Comparison of ENCODE assay signal across 18 cellular contexts in the genomic region with DNA sequence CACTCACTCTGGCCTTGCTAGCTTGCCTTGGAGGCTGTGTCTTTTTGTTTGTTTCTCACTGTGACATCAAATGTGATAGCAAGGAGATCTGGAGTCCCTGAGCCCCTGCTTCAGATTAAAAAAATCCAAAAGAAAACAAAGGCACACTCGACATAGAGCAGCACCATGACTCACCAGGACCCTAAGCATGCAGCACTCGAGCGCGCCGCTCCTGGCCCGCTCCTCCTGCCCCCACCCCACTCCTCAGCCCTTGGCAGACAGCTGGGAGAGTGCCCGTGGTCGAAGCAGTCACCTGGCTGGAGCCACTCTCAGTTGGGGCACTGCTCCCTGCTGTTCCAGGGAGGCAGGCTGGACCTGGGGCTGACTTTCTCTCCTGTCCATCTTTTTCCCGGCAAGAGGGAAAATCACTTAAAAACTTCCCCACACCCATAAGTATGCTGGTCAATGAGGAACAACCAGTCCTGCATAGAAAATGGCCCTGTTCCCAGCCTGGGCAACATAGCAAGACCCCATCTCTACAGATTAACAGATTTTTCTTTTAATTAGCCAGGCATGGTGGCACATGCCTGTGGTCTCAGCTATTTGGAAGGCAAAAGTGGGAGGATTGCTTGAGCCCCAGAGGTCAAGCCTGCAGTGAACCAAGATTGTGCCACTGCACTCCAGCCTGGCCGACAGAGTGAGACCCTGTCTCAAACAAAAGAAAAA.
"Had no signal": no experiment of that assay in that cellular context is flagged by ENCODE, and none has a peak within 500 bp of the region (broad histone marks: within the 10 kb centered on the region; RNA-seq: fewer than 3 reads in every experiment).

No MANE protein-coding gene starts in this region.

- H3K4me1 ChIP-seq: gastroesophageal sphincter, right atrium auricular region, tibial nerve had no signal

- H3K27ac ChIP-seq: cardiac muscle cell, gastroesophageal sphincter, right atrium auricular region, tibial nerve had no signal

- H3K4me3 ChIP-seq: cardiac muscle cell, gastroesophageal sphincter, right atrium auricular region, tibial nerve had no signal

- H3K4me1 Mint-ChIP-seq: activated CD8-positive, alpha-beta memory T cell treated with anti-CD3 and anti-CD28 coated beads, Interleukin-2, amount 10 ng/mL, durations not matched to agents 7 days and 5 days; memory B cell; naive thymus-derived CD8-positive, alpha-beta T cell had no signal

- H3K27ac Mint-ChIP-seq: activated CD4-positive, alpha-beta memory T cell treated with anti-CD3 and anti-CD28 coated beads for 36 hours; activated CD8-positive, alpha-beta memory T cell treated with anti-CD3 and anti-CD28 coated beads, Interleukin-2, amount 10 ng/mL, durations not matched to agents 7 days and 5 days; memory B cell; naive thymus-derived CD8-positive, alpha-beta T cell had no signal

- H3K36me3 Mint-ChIP-seq: activated CD4-positive, alpha-beta memory T cell treated with anti-CD3 and anti-CD28 coated beads for 36 hours; activated CD8-positive, alpha-beta memory T cell treated with anti-CD3 and anti-CD28 coated beads, Interleukin-2, amount 10 ng/mL, durations not matched to agents 7 days and 5 days; memory B cell; naive thymus-derived CD8-positive, alpha-beta T cell had no signal

- H3K9me3 ChIP-seq: gastroesophageal sphincter, right atrium auricular region, tibial nerve had no signal

- H3K4me3 Mint-ChIP-seq: activated CD4-positive, alpha-beta memory T cell treated with anti-CD3 and anti-CD28 coated beads for 36 hours; activated CD8-positive, alpha-beta memory T cell treated with anti-CD3 and anti-CD28 coated beads, Interleukin-2, amount 10 ng/mL, durations not matched to agents 7 days and 5 days; memory B cell; naive thymus-derived CD8-positive, alpha-beta T cell had no signal

- H3K27me3 ChIP-seq: cardiac muscle cell, gastroesophageal sphincter, right atrium auricular region, tibial nerve had no signal

- H3K9me3 Mint-ChIP-seq: activated CD4-positive, alpha-beta memory T cell treated with anti-CD3 and anti-CD28 coated beads for 36 hours; memory B cell had no signal

- DNase-seq: activated CD4-positive, alpha-beta memory T cell treated with anti-CD3 and anti-CD28 coated beads for 36 hours; activated CD4-positive, alpha-beta T cell treated with anti-CD3 and anti-CD28 coated beads for 1 hour; activated CD8-positive, alpha-beta memory T cell treated with anti-CD3 and anti-CD28 coated beads, Interleukin-2, amount 10 ng/mL, durations not matched to agents 7 days and 5 days; activated naive CD4-positive, alpha-beta T cell treated with anti-CD3 and anti-CD28 coated beads, Interleukin-2, amount 50 U/mL, for 16 hours; activated T-cell treated with anti-CD3 and anti-CD28 coated beads, Interleukin-2, amount 50 U/mL, for 1 hour; left colon; naive thymus-derived CD8-positive, alpha-beta T cell; stimulated activated CD4-positive, alpha-beta T cell treated with anti-CD3 and anti-CD28 coated beads, Interleukin-4, amount 100 ng/mL, for 24 hours; stimulated activated naive CD4-positive, alpha-beta T cell; T-helper 1 cell had no signal

- H3K36me3 ChIP-seq: cardiac muscle cell, gastroesophageal sphincter, right atrium auricular region, tibial nerve had no signal

- FAIRE-seq: astrocyte, colon, islet of Langerhans had no signal

- H3K27me3 Mint-ChIP-seq: activated CD8-positive, alpha-beta memory T cell treated with anti-CD3 and anti-CD28 coated beads, Interleukin-2, amount 10 ng/mL, durations not matched to agents 7 days and 5 days had no signal
